In the genomic region with DNA sequence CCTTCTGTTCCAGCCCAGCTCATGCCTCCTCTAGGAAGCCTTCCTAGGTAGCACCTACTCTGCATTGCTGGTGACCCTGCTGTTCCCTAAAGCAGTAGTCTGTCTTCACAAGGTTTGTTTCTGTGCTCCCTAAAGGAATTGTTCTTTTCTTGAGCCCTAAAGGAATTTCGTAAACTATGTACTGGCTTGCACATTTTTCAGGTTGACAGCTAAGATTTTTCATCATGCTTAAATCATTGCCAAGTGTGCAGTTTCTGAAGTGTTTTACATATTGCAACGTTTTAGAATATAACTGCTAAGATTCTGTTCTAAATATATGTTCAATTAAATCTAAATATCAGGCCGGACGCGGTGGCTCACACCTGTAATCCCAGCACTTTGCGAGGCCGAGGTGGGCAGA, we compare ENCODE assay signal across 1 cellular context.
TF ChIP-seq lines count a peak whose summit lies in the region.

No MANE protein-coding gene starts in this region.

TF ChIP-seq in GM23338, 12 proteins besides CTCF, POLR2A, EP300 and RAD21:
- TF ChIP-seq POLR2AphosphoS5 (IDR thresholded peaks at IDR 0.05; ENCODE audit: low read depth): no peak
- no peak for TF ChIP-seq CREB1 (CRISPR knock-in tag; IDR thresholded peaks at IDR 0.05; ENCODE audit: low read depth)
- no peak for TF ChIP-seq ZNF114 (CRISPR knock-in tag; IDR thresholded peaks at IDR 0.05)
- TF ChIP-seq ZNF462 (CRISPR knock-in tag; IDR thresholded peaks at IDR 0.05): no peak
- TF ChIP-seq ETS1 (IDR thresholded peaks at IDR 0.05): no peak
- no peak for TF ChIP-seq NANOG (IDR thresholded peaks at IDR 0.05; ENCODE audit: borderline replicate concordance)
- TF ChIP-seq EZH2phosphoT487 (IDR thresholded peaks at IDR 0.05; ENCODE audit: unreplicated experiment): no peak
- no peak for TF ChIP-seq JUNB (IDR thresholded peaks at IDR 0.05; ENCODE audit: unreplicated experiment)
- no peak for TF ChIP-seq REST (IDR thresholded peaks at IDR 0.05; ENCODE audit: unreplicated experiment)
- TF ChIP-seq ZNF331 (CRISPR knock-in tag; IDR thresholded peaks at IDR 0.05; ENCODE audit: low read depth): no peak
- no peak for TF ChIP-seq STAT1 (IDR thresholded peaks at IDR 0.05; ENCODE audit: unreplicated experiment)
- no peak for TF ChIP-seq EZH2 (IDR thresholded peaks at IDR 0.05; ENCODE audit: low read depth, unreplicated experiment)
